20 cellular contexts compared by ENCODE assay signal in genomic region chr14:103531421-103532215, GRCh38. TPM values are rescaled to one million over a fixed set of nuclear protein-coding genes. Genes with fewer than 3 reads are reported as not detected.
DNase-seq lines count a peak whose midpoint lies in the region; ATAC-seq, FAIRE-seq and TF ChIP-seq lines count a peak whose summit lies in the region.
"Had no signal": no experiment of that assay in that cellular context is flagged by ENCODE, and none has a peak within 500 bp of the region (broad histone marks: within the 10 kb centered on the region; RNA-seq: fewer than 3 reads in every experiment).

No MANE protein-coding gene starts in this region.

- CTCF ChIA-PET in PC-3 (lab: Charles Lee): no interaction called here

- no peak overlapping the region for H2AFZ ChIP-seq in PC-3 (ENCODE audit: low read length)

- H3K27ac ChIP-seq in PC-3 (ENCODE audit: low read length) (no peak overlapping the region), kidney (ENCODE audit: low read depth in 2 of 2, low read length in 2 of 2) (no peak overlapping the region), transverse colon (peak overlapping the region in 3 of 4 donors; percentile 85 to 94 (median 86))
- H3K27ac ChIP-seq: right atrium auricular region had no signal

- FAIRE-seq in kidney (lab: Jason Lieb, UNC): no peak
- FAIRE-seq: endometrium, H1, RCC 7860 had no signal

- H3K9me3 Mint-ChIP-seq in activated naive CD8-positive, alpha-beta T cell (ENCODE audit: low read depth): no peaks in the 10 kb centered on the region
- H3K9me3 Mint-ChIP-seq in activated naive CD8-positive, alpha-beta T cell treated with anti-CD3 and anti-CD28 coated beads, Interleukin-2, amount 50 U/mL, for 24 hours: no peaks in the 10 kb centered on the region
- H3K9me3 Mint-ChIP-seq in endothelial cell (ENCODE audit: unreplicated experiment): no peaks in the 10 kb centered on the region
- H3K9me3 Mint-ChIP-seq: stimulated activated naive CD8-positive, alpha-beta T cell treated with anti-CD3 and anti-CD28 coated beads, Interleukin-15, Interleukin-2, amounts not matched to agents 100 ng/mL and 50 ng/mL, for 24 hours had no signal

- 93 to 100% methylated on average over 1 to 15 of the region's 15 CpGs for WGBS in transverse colon (ENCODE audit: low coverage in 1 of 2), 2 donors

- H3F3A ChIP-seq in PC-3 (ENCODE audit: low read length, unreplicated experiment): no peaks in the 10 kb centered on the region

- TF ChIP-seq CTCF in PC-3 (conservative IDR thresholded peaks at IDR 0.05; ENCODE audit: low read depth, low read length) (no peak), kidney (IDR thresholded peaks at IDR 0.05; ENCODE audit: borderline replicate concordance, extremely low read depth, insufficient read depth) (no peak), transverse colon (IDR thresholded peaks at IDR 0.05) (no peak), endothelial cell (IDR thresholded peaks at IDR 0.05; ENCODE audit: unreplicated experiment) (no peak)

- H3K27ac Mint-ChIP-seq in activated naive CD8-positive, alpha-beta T cell: peak overlapping the region; percentile 28
- no peak overlapping the region for H3K27ac Mint-ChIP-seq in activated naive CD8-positive, alpha-beta T cell treated with anti-CD3 and anti-CD28 coated beads, Interleukin-2, amount 50 U/mL, for 24 hours
- H3K27ac Mint-ChIP-seq in endothelial cell (ENCODE audit: unreplicated experiment): no peak overlapping the region
- H3K27ac Mint-ChIP-seq: stimulated activated naive CD8-positive, alpha-beta T cell treated with anti-CD3 and anti-CD28 coated beads, Interleukin-15, Interleukin-2, amounts not matched to agents 100 ng/mL and 50 ng/mL, for 24 hours had no signal

- peaks cover 8% of the 10 kb centered on the region; the same call in 1 of the 2 replicates for H4K20me1 ChIP-seq in PC-3 (ENCODE audit: low read length)

- peaks cover 22% of the 10 kb centered on the region for H3K4me1 ChIP-seq in PC-3 (ENCODE audit: insufficient read depth, low read length)
- peaks cover 12 to 27% of the 10 kb centered on the region in 2 donors for H3K4me1 ChIP-seq in kidney (ENCODE audit: control insufficient read depth in 1 of 2, insufficient read depth in 1 of 2, low read depth in 1 of 2, low read length in 2 of 2)
- H3K4me1 ChIP-seq in transverse colon: peaks cover 35 to 67% (median 51%) of the 10 kb centered on the region in 4 donors

- H3K4me3 Mint-ChIP-seq in activated naive CD8-positive, alpha-beta T cell: peak overlapping the region; percentile 65
- H3K4me3 Mint-ChIP-seq in activated naive CD8-positive, alpha-beta T cell treated with anti-CD3 and anti-CD28 coated beads, Interleukin-2, amount 50 U/mL, for 24 hours: no peak overlapping the region
- H3K4me3 Mint-ChIP-seq in endothelial cell (ENCODE audit: unreplicated experiment): no peak overlapping the region

- POLR2A ChIA-PET in PC-3 (lab: Charles Lee; ENCODE audit: unreplicated experiment): interaction anchor here (0.6 kb wide), 1 partner anchor 12 kb away, joined by 3 read pairs; no protein-coding TSS in a partner anchor

- intact Hi-C loops in PC-3 (cut with micrococcal nuclease): no loop called here
- intact Hi-C loops in kidney (cut with DNase I): no loop called here
- intact Hi-C loops in transverse colon (cut with DNase I; ENCODE audit: low total_unique reads): no loop called here

- H3K9me3 ChIP-seq in PC-3 (ENCODE audit: low read length): no peaks in the 10 kb centered on the region
- H3K9me3 ChIP-seq in kidney (ENCODE audit: control insufficient read depth in 1 of 2, low read length in 2 of 2): no peaks in the 10 kb centered on the region
- no peaks in the 10 kb centered on the region for H3K9me3 ChIP-seq in transverse colon
- H3K9me3 ChIP-seq: Caco-2, right atrium auricular region had no signal

- no peak overlapping the region for H3K9ac ChIP-seq in PC-3 (ENCODE audit: low read length)
- H3K9ac ChIP-seq in kidney (ENCODE audit: low read length in 2 of 2): no peak overlapping the region

- no peaks in the 10 kb centered on the region for H3K27me3 ChIP-seq in PC-3 (ENCODE audit: low read length)
- H3K27me3 ChIP-seq in transverse colon: no peaks in the 10 kb centered on the region
- H3K27me3 ChIP-seq: right atrium auricular region had no signal

- H3K27me3 Mint-ChIP-seq in activated naive CD8-positive, alpha-beta T cell: no peaks in the 10 kb centered on the region
- H3K27me3 Mint-ChIP-seq in activated naive CD8-positive, alpha-beta T cell treated with anti-CD3 and anti-CD28 coated beads, Interleukin-2, amount 50 U/mL, for 24 hours: peaks cover 1% of the 10 kb centered on the region
- peaks cover 12% of the 10 kb centered on the region for H3K27me3 Mint-ChIP-seq in endothelial cell (ENCODE audit: unreplicated experiment)
- H3K27me3 Mint-ChIP-seq: stimulated activated naive CD8-positive, alpha-beta T cell treated with anti-CD3 and anti-CD28 coated beads, Interleukin-15, Interleukin-2, amounts not matched to agents 100 ng/mL and 50 ng/mL, for 24 hours had no signal

- H3K36me3 Mint-ChIP-seq in activated naive CD8-positive, alpha-beta T cell: no peaks in the 10 kb centered on the region
- peaks cover 6% of the 10 kb centered on the region for H3K36me3 Mint-ChIP-seq in activated naive CD8-positive, alpha-beta T cell treated with anti-CD3 and anti-CD28 coated beads, Interleukin-2, amount 50 U/mL, for 24 hours (ENCODE audit: low read depth)
- H3K36me3 Mint-ChIP-seq in endothelial cell (ENCODE audit: low read depth, unreplicated experiment): no peaks in the 10 kb centered on the region

- peaks cover 41% of the 10 kb centered on the region for H3K79me2 ChIP-seq in PC-3 (ENCODE audit: low read length)

- no peak for ATAC-seq in activated naive CD8-positive, alpha-beta T cell treated with anti-CD3 and anti-CD28 coated beads, Interleukin-2, amount 50 U/mL, for 24 hours
- ATAC-seq in PC-3: no peak

- in situ Hi-C loops in transverse colon (cut with MboI; ENCODE audit: low pct_ligation_motif_present in 1 of 4, low pct_unique_long_range_greater_than_20kb in 1 of 4, low sequenced_read_pairs in 3 of 4): no loop called here

- no TSS peak for BruUV-seq in PC-3 (replicated peaks; lab: Mats Ljungman, UMichigan)

- peaks cover 31% of the 10 kb centered on the region for H3K4me1 Mint-ChIP-seq in activated naive CD8-positive, alpha-beta T cell (ENCODE audit: low read depth)
- H3K4me1 Mint-ChIP-seq in activated naive CD8-positive, alpha-beta T cell treated with anti-CD3 and anti-CD28 coated beads, Interleukin-2, amount 50 U/mL, for 24 hours: peaks cover 38% of the 10 kb centered on the region
- H3K4me1 Mint-ChIP-seq in endothelial cell (ENCODE audit: unreplicated experiment): peaks cover 12% of the 10 kb centered on the region

- 0 out of 2 replicates have a peak overlapping the region, but pooled peaks have one; percentile 96 for H3K4me2 ChIP-seq in PC-3 (ENCODE audit: low read length)

- H3K36me3 ChIP-seq in PC-3 (ENCODE audit: low read depth, low read length) (peaks cover 4% of the 10 kb centered on the region; the same call in 1 of the 2 replicates), kidney (ENCODE audit: control insufficient read depth in 1 of 2, insufficient read depth in 2 of 2, low read length in 2 of 2) (no peaks in the 10 kb centered on the region), transverse colon (no peaks in the 10 kb centered on the region)

- no peak for TF ChIP-seq POLR2A in transverse colon (IDR thresholded peaks at IDR 0.05)

- no peak overlapping the region for H3K4me3 ChIP-seq in PC-3 (ENCODE audit: low read length)
- no peak overlapping the region for H3K4me3 ChIP-seq in kidney (ENCODE audit: low read length in 2 of 2)
- H3K4me3 ChIP-seq in transverse colon: no peak overlapping the region
- H3K4me3 ChIP-seq: right atrium auricular region had no signal

- no peak for DNase-seq in activated naive CD8-positive, alpha-beta T cell treated with anti-CD3 and anti-CD28 coated beads, Interleukin-2, amount 50 U/mL, for 24 hours
- no peak for DNase-seq in PC-3
- peak; percentile 77 for DNase-seq in kidney
- DNase-seq in transverse colon: no peak
- DNase-seq in activated gamma-delta T cell (lab: John Stamatoyannopoulos, UW): no peak
- DNase-seq in endothelial cell (ENCODE audit: low spot score): no peak
- DNase-seq in SW 1271 (lab: John Stamatoyannopoulos, UW): no peak
- DNase-seq: activated effector memory CD4-positive, alpha-beta T cell treated with anti-CD3 and anti-CD28 coated beads, Interleukin-2, amount 50 U/mL, for 16 hours; Caco-2; EL; mesenchymal stem cell; MM.1S; NCI-H146; NCI-H2171 treated with DMSO at 0.1 percent for 48 hours had no signal

- no peaks in the 10 kb centered on the region for H3K9me2 ChIP-seq in PC-3 (replicated peaks; ENCODE audit: low read length)

- TF ChIP-seq EP300 in transverse colon (IDR thresholded peaks at IDR 0.05; ENCODE audit: low read depth): no peak

RNA-seq across cellular contexts. Expression of gene TRMT61A, which starts 2.6 kb away (rescaled TPM):
- 51.2 and 72.9 TPM in 2 replicates for total RNA-seq in PC-3 (2014; rRNA removed)
- total RNA-seq in kidney: 16.0 TPM
- 11.9 TPM for polyA plus RNA-seq in kidney (ENCODE audit: insufficient read depth, low read depth, low replicate concordance)
- total RNA-seq in transverse colon: 10 to 100 TPM; 12.2 to 38.2 (median 14.1) TPM
- total RNA-seq in endothelial cell (ENCODE audit: unreplicated experiment): 6.1 TPM

RNA-seq across cellular contexts. Expression of gene CKB, which starts 9.0 kb away (rescaled TPM):
- 299 and 324 TPM in 2 replicates for total RNA-seq in PC-3 (2014; rRNA removed)
- total RNA-seq in kidney: 539 TPM
- polyA plus RNA-seq in kidney (ENCODE audit: insufficient read depth, low read depth, low replicate concordance): 916 TPM
- total RNA-seq in transverse colon: 1,000 to 10,000 TPM in 3 of 4 donors, 100 to 1,000 TPM in 1; 504 to 5,877 (median 3,263) TPM
- 23.1 TPM for total RNA-seq in endothelial cell (ENCODE audit: unreplicated experiment)

RNA-seq across cellular contexts. Expression of gene BAG5, which starts 30.8 kb away (rescaled TPM):
- total RNA-seq in PC-3 (2014; rRNA removed): 28.1 and 33.0 TPM in 2 replicates
- 64.5 TPM for total RNA-seq in kidney
- polyA plus RNA-seq in kidney (ENCODE audit: insufficient read depth, low read depth, low replicate concordance): 17.1 TPM
- 10 to 100 TPM; 10.8 to 26.3 (median 23.9) TPM for total RNA-seq in transverse colon
- total RNA-seq in endothelial cell (ENCODE audit: unreplicated experiment): 39.9 TPM

RNA-seq across cellular contexts. Expression of gene COA8, which starts 31.1 kb away (rescaled TPM):
- 52.7 and 62.3 TPM in 2 replicates for total RNA-seq in PC-3 (2014; rRNA removed)
- total RNA-seq in kidney: 40.7 TPM
- 65.1 TPM for polyA plus RNA-seq in kidney (ENCODE audit: insufficient read depth, low read depth, low replicate concordance)
- total RNA-seq in transverse colon: 10 to 100 TPM in 2 of 4 donors, 1 to 10 TPM in 1, not detected in 1; 1.5 to 17.1 (median 15.2) TPM
- 45.2 TPM for total RNA-seq in endothelial cell (ENCODE audit: unreplicated experiment)

Comparison
In these comparisons a context has a peak if more than half of its experiments do, and no peak if none do; other contexts are left out.
1. H3K27ac ChIP-seq: peak in transverse colon (3 of 4); none in PC-3 (single experiment) and kidney (0 of 2).
2. RNA of gene CKB, which starts 9.0 kb away (total RNA-seq): 504 to 5,877 TPM in transverse colon, 539 TPM in kidney (single experiment) and 299 to 324 TPM in PC-3; 23.1 TPM in endothelial cell (single experiment); every median in the first group is over 10 times any median in the second.